ENCODE assay signal across 22 cellular contexts in the genomic region with DNA sequence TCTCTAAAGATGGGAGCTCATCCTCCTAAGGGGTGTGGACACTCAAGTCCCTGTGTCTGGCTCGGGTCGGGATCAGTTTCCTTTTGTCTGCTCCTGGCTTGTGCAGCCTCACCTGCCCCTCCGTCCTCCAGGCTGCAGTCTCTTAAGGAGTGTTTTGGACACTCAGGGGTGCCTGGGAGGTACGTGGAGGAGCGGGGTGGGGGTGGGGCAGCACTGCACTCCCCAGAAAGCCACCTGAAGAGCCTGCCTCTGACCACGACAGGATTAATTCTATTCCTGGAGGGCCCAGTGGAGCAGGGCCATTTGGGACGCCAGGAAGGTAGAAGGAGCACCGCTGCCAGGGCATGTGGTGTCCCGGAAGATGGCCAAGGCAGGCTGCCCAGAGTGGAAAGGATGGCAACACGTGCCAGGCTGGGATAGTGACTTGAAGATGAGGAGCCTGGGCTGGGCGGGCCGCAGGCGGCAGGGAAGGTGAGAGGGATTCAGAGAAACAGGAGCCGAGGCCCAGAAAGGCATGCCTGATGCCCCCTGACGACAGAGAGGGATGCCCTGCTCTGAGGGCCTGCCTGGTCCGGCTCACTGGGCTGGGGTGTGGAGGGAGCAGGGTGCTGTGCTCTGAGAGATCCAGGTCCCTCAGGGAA. TPM values are rescaled to one million over a fixed set of nuclear protein-coding genes. Genes with fewer than 3 reads are reported as not detected.
DNase-seq lines count a peak whose midpoint lies in the region; ATAC-seq, FAIRE-seq and TF ChIP-seq lines count a peak whose summit lies in the region.
"Had no signal": no experiment of that assay in that cellular context is flagged by ENCODE, and none has a peak within 500 bp of the region (broad histone marks: within the 10 kb centered on the region; RNA-seq: fewer than 3 reads in every experiment).

No MANE protein-coding gene starts in this region.

- no peak overlapping the region for H3K4me3 Mint-ChIP-seq in activated CD8-positive, alpha-beta T cell treated with anti-CD3 and anti-CD28 coated beads, Interleukin-2, amount 10 ng/mL, durations not matched to agents 7 days and 5 days
- H3K4me3 Mint-ChIP-seq: activated T-cell treated with anti-CD3 and anti-CD28 coated beads, Interleukin-2, amount 50 U/mL, for 4 hours; H9; stimulated activated naive CD8-positive, alpha-beta T cell treated with anti-CD3 and anti-CD28 coated beads, Interleukin-15, amount 100 ng/mL, for 72 hours had no signal

- POLR2A ChIA-PET in activated CD8-positive, alpha-beta T cell treated with anti-CD3 and anti-CD28 coated beads, Interleukin-2, amount 10 ng/mL, durations not matched to agents 7 days and 5 days (lab: Charles Lee) = no interaction called here

- H3K4me3 ChIP-seq in BLaER1 treated with 17β-estradiol and CSF1 and Interleukin-3, amounts not matched to agents 10 nM and 100 nM = peak overlapping the region in 2 of 10 experiments; percentile 72 to 79; a peak in 3 of 20 replicates
- H3K4me3 ChIP-seq in MM.1S (ENCODE audit: low read length) (no peak overlapping the region), heart left ventricle (no peak overlapping the region), trophoblast cell (ENCODE audit: low read depth, low read length) (no peak overlapping the region)
- H3K4me3 ChIP-seq: adrenal gland, prostate gland, SK-N-MC, vagina had no signal

- H2AFZ ChIP-seq in MM.1S (ENCODE audit: low read length) (peak overlapping the region; percentile 99), trophoblast cell (ENCODE audit: insufficient read depth, low read length, poor library complexity) (no peak overlapping the region)

- DNase-seq in MM.1S (no peak), heart left ventricle (peak in 3 of 5 donors; percentile 60 to 69 (median 66)), trophoblast cell (no peak), GM19239 (ENCODE audit: insufficient read length, low spot score) (no peak)
- DNase-seq in activated CD8-positive, alpha-beta T cell treated with anti-CD3 and anti-CD28 coated beads, Interleukin-2, amount 10 ng/mL, durations not matched to agents 7 days and 5 days = no peak
- DNase-seq: activated T-cell treated with anti-CD3 and anti-CD28 coated beads, Interleukin-2, amount 50 U/mL, for 4 hours; H9; naive B cell; NCI-H146; NCI-H510A; OCI-M1; stimulated activated naive CD8-positive, alpha-beta T cell treated with anti-CD3 and anti-CD28 coated beads, Interleukin-15, amount 100 ng/mL, for 72 hours had no signal

- H3K9me3 Mint-ChIP-seq in activated CD8-positive, alpha-beta T cell treated with anti-CD3 and anti-CD28 coated beads, Interleukin-2, amount 10 ng/mL, durations not matched to agents 7 days and 5 days (ENCODE audit: insufficient read depth) = no peaks in the 10 kb centered on the region
- H3K9me3 Mint-ChIP-seq: H9 had no signal

- no peaks in the 10 kb centered on the region for H3K9me2 ChIP-seq in MM.1S (replicated peaks; ENCODE audit: insufficient read depth, low read length)

- WGBS in heart left ventricle, 4 donors = 51 to 75% (median 70%) methylated on average over 12 to 16 of the region's 16 CpGs
- WGBS in trophoblast cell (ENCODE audit: extremely low coverage, insufficient coverage, insufficient read length) = no CpG with 5 or more reads among the region's 16 CpGs

- no peak overlapping the region for H3K14ac ChIP-seq in trophoblast cell (ENCODE audit: low read length)

- no peaks in the 10 kb centered on the region for H3K79me1 ChIP-seq in trophoblast cell (ENCODE audit: low read length)

- intact Hi-C loops in heart left ventricle (cut with DNase I) = loop anchor here in 4 of 10 donors (5.0 to 10.0 kb wide), 4 partner anchors 112 to 469 kb away; a partner anchor contains a TSS

- no peak for TF ChIP-seq CTCF in MM.1S (IDR thresholded peaks at IDR 0.05; ENCODE audit: low read length)
- TF ChIP-seq CTCF in heart left ventricle (IDR thresholded peaks at IDR 0.05) = no peak

- H3K27ac Mint-ChIP-seq in activated CD8-positive, alpha-beta T cell treated with anti-CD3 and anti-CD28 coated beads, Interleukin-2, amount 10 ng/mL, durations not matched to agents 7 days and 5 days = no peak overlapping the region
- H3K27ac Mint-ChIP-seq: H9 had no signal

- no peak overlapping the region for H3K18ac ChIP-seq in trophoblast cell (ENCODE audit: low read length)

- no peaks in the 10 kb centered on the region for H3K27me3 Mint-ChIP-seq in activated CD8-positive, alpha-beta T cell treated with anti-CD3 and anti-CD28 coated beads, Interleukin-2, amount 10 ng/mL, durations not matched to agents 7 days and 5 days (ENCODE audit: low read depth)
- H3K27me3 Mint-ChIP-seq: stimulated activated naive CD8-positive, alpha-beta T cell treated with anti-CD3 and anti-CD28 coated beads, Interleukin-15, amount 100 ng/mL, for 72 hours had no signal

- no peaks in the 10 kb centered on the region for H3K27me3 ChIP-seq in BLaER1 treated with 17β-estradiol and CSF1 and Interleukin-3, amounts not matched to agents 10 nM and 100 nM
- H3K27me3 ChIP-seq in MM.1S (replicated peaks; ENCODE audit: insufficient read depth, low read length) (peaks cover under 1% of the 10 kb centered on the region; the same call in 1 of the 2 replicates), heart left ventricle (no peaks in the 10 kb centered on the region), trophoblast cell (ENCODE audit: insufficient read depth, low read length) (no peaks in the 10 kb centered on the region)
- H3K27me3 ChIP-seq: adrenal gland, vagina had no signal

- peak overlapping the region; percentile 46 to 97 (median 92); a peak in 20 of 22 replicates for H3K9ac ChIP-seq in BLaER1 treated with 17β-estradiol and CSF1 and Interleukin-3, amounts not matched to agents 10 nM and 100 nM
- H3K9ac ChIP-seq in MM.1S (ENCODE audit: low read length) (no peak overlapping the region), trophoblast cell (ENCODE audit: low read length) (no peak overlapping the region)

- no peak overlapping the region for H3K23ac ChIP-seq in trophoblast cell (ENCODE audit: low read length)

- CTCF ChIA-PET in activated CD8-positive, alpha-beta T cell treated with anti-CD3 and anti-CD28 coated beads, Interleukin-2, amount 10 ng/mL, durations not matched to agents 7 days and 5 days (lab: Charles Lee) = no interaction called here

- no peak for TF ChIP-seq POLR2A in heart left ventricle (IDR thresholded peaks at IDR 0.05)

- H3K36me3 Mint-ChIP-seq in activated CD8-positive, alpha-beta T cell treated with anti-CD3 and anti-CD28 coated beads, Interleukin-2, amount 10 ng/mL, durations not matched to agents 7 days and 5 days (ENCODE audit: low read depth) = no peaks in the 10 kb centered on the region
- H3K36me3 Mint-ChIP-seq: naive B cell had no signal

- H3K36me3 ChIP-seq in BLaER1 treated with 17β-estradiol and CSF1 and Interleukin-3, amounts not matched to agents 10 nM and 100 nM = peaks cover 0 to 46% (median 9%) of the 10 kb centered on the region in 11 experiments; a peak in 10 of 22 replicates
- H3K36me3 ChIP-seq in MM.1S (replicated peaks; ENCODE audit: insufficient read depth, low read length) (no peaks in the 10 kb centered on the region), heart left ventricle (no peaks in the 10 kb centered on the region), trophoblast cell (ENCODE audit: control insufficient read depth in 1 of 2, insufficient read depth in 2 of 2, low read length in 2 of 2) (no peaks in the 10 kb centered on the region)
- H3K36me3 ChIP-seq: adrenal gland, prostate gland, vagina had no signal

- no peak overlapping the region for H2BK120ac ChIP-seq in trophoblast cell (ENCODE audit: insufficient read depth, low read length, poor library complexity)

- H4K20me1 ChIP-seq in BLaER1 treated with 17β-estradiol and CSF1 and Interleukin-3, amounts not matched to agents 10 nM and 100 nM = no peaks in the 10 kb centered on the region
- no peaks in the 10 kb centered on the region for H4K20me1 ChIP-seq in MM.1S (ENCODE audit: insufficient read depth, low read length)

- H2BK5ac ChIP-seq in trophoblast cell (ENCODE audit: low read depth, low read length, poor library complexity) = no peak overlapping the region

- H4K8ac ChIP-seq in trophoblast cell (ENCODE audit: low read depth, low read length) = peak overlapping the region; percentile 92

- no peak for FAIRE-seq in GM19239 (lab: Jason Lieb, UNC)

- H3K4ac ChIP-seq in trophoblast cell (ENCODE audit: low read depth, low read length) = no peak overlapping the region

- no peak overlapping the region for H4K91ac ChIP-seq in trophoblast cell (ENCODE audit: low read depth, low read length)

- H3K27ac ChIP-seq in BLaER1 treated with 17β-estradiol and CSF1 and Interleukin-3, amounts not matched to agents 10 nM and 100 nM = peak overlapping the region; percentile 64 to 100 (median 97)
- H3K27ac ChIP-seq in MM.1S (ENCODE audit: low read length) (no peak overlapping the region), heart left ventricle (peak overlapping the region in 7 of 12 donors; percentile 8 to 73 (median 54)), trophoblast cell (ENCODE audit: low read depth, low read length) (no peak overlapping the region)
- H3K27ac ChIP-seq: prostate gland, SK-N-MC, vagina had no signal

- no peak overlapping the region for H4K12ac ChIP-seq in trophoblast cell (ENCODE audit: low read depth, low read length)

- H2AK5ac ChIP-seq in trophoblast cell (ENCODE audit: low read length) = no peak overlapping the region

- H3K4me1 Mint-ChIP-seq in activated CD8-positive, alpha-beta T cell treated with anti-CD3 and anti-CD28 coated beads, Interleukin-2, amount 10 ng/mL, durations not matched to agents 7 days and 5 days (ENCODE audit: low read depth) = peaks cover 16% of the 10 kb centered on the region

- no peak overlapping the region for H2BK12ac ChIP-seq in trophoblast cell (ENCODE audit: low read length)

- H3K79me2 ChIP-seq in MM.1S (ENCODE audit: low read length) (no peaks in the 10 kb centered on the region), trophoblast cell (ENCODE audit: control insufficient read depth, insufficient read depth, low read length, poor library complexity) (no peaks in the 10 kb centered on the region)

- peak overlapping the region; percentile 77 to 99 (median 97) for H3K4me2 ChIP-seq in BLaER1 treated with 17β-estradiol and CSF1 and Interleukin-3, amounts not matched to agents 10 nM and 100 nM
- H3K4me2 ChIP-seq in MM.1S (ENCODE audit: low read depth, low read length) (no peak overlapping the region), trophoblast cell (ENCODE audit: low read length) (no peak overlapping the region)

- peak; percentile 16 to 63 (median 44) for ATAC-seq in heart left ventricle
- no peak for ATAC-seq in GM21390 (IDR thresholded peaks at IDR 0.05; ENCODE audit: unreplicated experiment)
- no peak for ATAC-seq in GM18498 (IDR thresholded peaks at IDR 0.05; ENCODE audit: unreplicated experiment)
- no peak for ATAC-seq in activated CD8-positive, alpha-beta T cell treated with anti-CD3 and anti-CD28 coated beads, Interleukin-2, amount 10 ng/mL, durations not matched to agents 7 days and 5 days
- ATAC-seq: activated T-cell treated with anti-CD3 and anti-CD28 coated beads, Interleukin-2, amount 50 U/mL, for 4 hours; left lobe of liver; stimulated activated naive CD8-positive, alpha-beta T cell treated with anti-CD3 and anti-CD28 coated beads, Interleukin-15, amount 100 ng/mL, for 72 hours had no signal

- peaks cover 98 to 100% (median 100%) of the 10 kb centered on the region in 10 experiments for H3K4me1 ChIP-seq in BLaER1 treated with 17β-estradiol and CSF1 and Interleukin-3, amounts not matched to agents 10 nM and 100 nM
- H3K4me1 ChIP-seq in MM.1S (ENCODE audit: low read length) (peaks cover 5% of the 10 kb centered on the region), heart left ventricle (peaks cover 0 to 33% (median 16%) of the 10 kb centered on the region in 12 donors), trophoblast cell (ENCODE audit: control insufficient read depth in 1 of 2, insufficient read depth in 2 of 2, low read length in 2 of 2) (no peaks in the 10 kb centered on the region)
- H3K4me1 ChIP-seq: prostate gland, vagina had no signal

- H3F3A ChIP-seq in MM.1S (ENCODE audit: insufficient read depth, low read length) = no peaks in the 10 kb centered on the region

- H3K9me3 ChIP-seq in BLaER1 treated with 17β-estradiol and CSF1 and Interleukin-3, amounts not matched to agents 10 nM and 100 nM (replicated peaks in 1 of 11) = no peaks in the 10 kb centered on the region
- H3K9me3 ChIP-seq in MM.1S (replicated peaks; ENCODE audit: insufficient read depth, low read length) (no peaks in the 10 kb centered on the region), heart left ventricle (no peaks in the 10 kb centered on the region), trophoblast cell (ENCODE audit: insufficient read depth, low read depth, low read length) (peaks cover 4% of the 10 kb centered on the region)
- H3K9me3 ChIP-seq: adrenal gland, Caco-2, prostate gland, vagina had no signal

RNA-seq across cellular contexts. Expression of a gene that starts 14.8 kb away (rescaled TPM):
- total RNA-seq in heart left ventricle = not detected
- polyA plus RNA-seq in heart left ventricle = not detected
- polyA plus RNA-seq in trophoblast cell (2013) = 0.04 and 0.07 TPM in 2 replicates
- not detected for total RNA-seq in activated CD8-positive, alpha-beta T cell treated with anti-CD3 and anti-CD28 coated beads, Interleukin-2, amount 10 ng/mL, durations not matched to agents 7 days and 5 days
- total RNA-seq: adrenal gland, Caco-2, H9, left lobe of liver, prostate gland, vagina had no signal
- polyA plus RNA-seq: adrenal gland, AG04450 had no signal

Comparison
In these comparisons a context has a peak if more than half of its experiments do, and no peak if none do; other contexts are left out.
1. H3K27ac ChIP-seq: peak in BLaER1 treated with 17β-estradiol and CSF1 and Interleukin-3, amounts not matched to agents 10 nM and 100 nM (11 of 11) and heart left ventricle (7 of 12); none in MM.1S (single experiment) and trophoblast cell (single experiment).
2. H3K4me2 ChIP-seq: peak in BLaER1 treated with 17β-estradiol and CSF1 and Interleukin-3, amounts not matched to agents 10 nM and 100 nM (11 of 11); none in MM.1S (single experiment) and trophoblast cell (single experiment).
3. H3K9ac ChIP-seq: peak in BLaER1 treated with 17β-estradiol and CSF1 and Interleukin-3, amounts not matched to agents 10 nM and 100 nM (11 of 11); none in MM.1S (single experiment) and trophoblast cell (single experiment).
4. DNase-seq: peak in heart left ventricle (3 of 5); none in MM.1S (single experiment), trophoblast cell (0 of 2), GM19239 (single experiment) and activated CD8-positive, alpha-beta T cell treated with anti-CD3 and anti-CD28 coated beads, Interleukin-2, amount 10 ng/mL, durations not matched to agents 7 days and 5 days (single experiment).
5. ATAC-seq: peak in heart left ventricle (4 of 4); none in GM21390 (single experiment), GM18498 (single experiment) and activated CD8-positive, alpha-beta T cell treated with anti-CD3 and anti-CD28 coated beads, Interleukin-2, amount 10 ng/mL, durations not matched to agents 7 days and 5 days (single experiment).